Comparison of ENCODE assay signal across 8 cellular contexts in the genomic region with DNA sequence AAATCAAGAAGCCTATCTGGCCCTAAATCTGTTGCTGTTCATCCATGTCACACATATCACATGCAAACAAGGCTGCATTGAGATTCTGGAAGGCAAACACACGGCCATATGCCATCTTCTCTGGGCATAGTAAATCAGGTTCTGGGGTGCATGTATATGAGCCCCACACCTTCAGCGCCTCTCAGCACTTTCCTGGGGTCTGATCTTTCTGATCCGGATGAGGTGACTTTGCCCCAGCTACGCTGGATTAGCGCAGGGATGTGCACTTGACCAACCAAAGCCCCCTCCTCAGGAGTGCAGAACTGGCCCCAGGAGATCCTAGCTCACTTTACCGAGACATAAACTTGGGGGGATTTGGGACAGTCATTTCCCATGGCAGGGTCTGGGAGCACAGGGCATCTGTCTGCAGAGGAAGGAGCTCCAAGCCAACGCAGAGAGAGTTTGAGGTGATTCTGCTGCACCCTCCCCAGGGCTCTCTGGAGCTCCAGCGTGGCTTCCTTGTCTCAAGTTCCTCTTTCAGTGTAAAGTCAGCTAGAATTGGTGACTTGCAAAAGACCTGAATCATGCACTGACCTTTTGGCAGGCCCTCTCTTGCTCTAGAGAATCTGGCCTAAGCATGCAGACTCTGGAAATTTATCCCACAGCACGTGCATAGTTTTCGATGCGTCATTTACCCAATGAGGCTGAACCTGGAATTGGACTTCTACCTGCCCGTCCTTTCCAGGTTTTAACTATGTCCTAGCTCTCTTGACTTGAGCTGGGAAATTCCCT.
DNase-seq lines count a peak whose midpoint lies in the region; ATAC-seq, FAIRE-seq and TF ChIP-seq lines count a peak whose summit lies in the region.

No MANE protein-coding gene starts in this region.

- TF ChIP-seq CTCF in cardiac fibroblast (IDR thresholded peaks at IDR 0.05; ENCODE audit: low read depth, low read length): no peak

- ATAC-seq in activated T-cell treated with anti-CD3 and anti-CD28 coated beads, Interleukin-2, amount 50 U/mL, for 72 hours (replicated peaks in 1 of 2): no peak

- H3K27me3 Mint-ChIP-seq in activated T-cell treated with anti-CD3 and anti-CD28 coated beads, Interleukin-2, amount 50 U/mL, for 72 hours (ENCODE audit: low read depth): peaks cover 15% of the 10 kb centered on the region

- H3K9me3 Mint-ChIP-seq in activated T-cell treated with anti-CD3 and anti-CD28 coated beads, Interleukin-2, amount 50 U/mL, for 72 hours: no peaks in the 10 kb centered on the region

- DNase-seq in activated T-cell treated with anti-CD3 and anti-CD28 coated beads, Interleukin-2, amount 50 U/mL, for 1 hour: peak; percentile 20
- DNase-seq in activated T-cell treated with anti-CD3 and anti-CD28 coated beads, Interleukin-2, amount 50 U/mL, for 72 hours: no peak
- peak; percentile 99 for DNase-seq in MV-4-11 (lab: John Stamatoyannopoulos, UW)
- DNase-seq in cardiac fibroblast (ENCODE audit: low read depth in 2 of 2): peak; percentile 43 to 52
- peak; percentile 45 for DNase-seq in mesenteric fat pad (ENCODE audit: low spot score)
- DNase-seq in NCI-H187 (lab: John Stamatoyannopoulos, UW): no peak
- DNase-seq in HTR-8/SVneo (ENCODE audit: insufficient read length, low spot score): no peak
- DNase-seq in DMS114 treated with DMSO at 0.1 percent for 48 hours (lab: John Stamatoyannopoulos, UW; ENCODE audit: unreplicated experiment): no peak

- H3K4me1 Mint-ChIP-seq in activated T-cell treated with anti-CD3 and anti-CD28 coated beads, Interleukin-2, amount 50 U/mL, for 72 hours (ENCODE audit: low read depth): peaks cover 81% of the 10 kb centered on the region

- no peak overlapping the region for H3K4me3 ChIP-seq in cardiac fibroblast (replicated peaks in 1 of 2; ENCODE audit: low read depth in 2 of 2, low read length in 2 of 2)

- H3K36me3 Mint-ChIP-seq in activated T-cell treated with anti-CD3 and anti-CD28 coated beads, Interleukin-2, amount 50 U/mL, for 72 hours (ENCODE audit: insufficient read depth in 2 of 2): no peaks in the 10 kb centered on the region

- peak overlapping the region in 1 of 2 donors; percentile 63 for H3K4me3 Mint-ChIP-seq in activated T-cell treated with anti-CD3 and anti-CD28 coated beads, Interleukin-2, amount 50 U/mL, for 72 hours

- no peak overlapping the region for H3K27ac Mint-ChIP-seq in activated T-cell treated with anti-CD3 and anti-CD28 coated beads, Interleukin-2, amount 50 U/mL, for 72 hours

- no peak for FAIRE-seq in HTR-8/SVneo (lab: Jason Lieb, UNC)

Comparison
In these comparisons a context has a peak if more than half of its experiments do, and no peak if none do; other contexts are left out.
1. DNase-seq: peak in activated T-cell treated with anti-CD3 and anti-CD28 coated beads, Interleukin-2, amount 50 U/mL, for 1 hour (single experiment), MV-4-11 (single experiment), cardiac fibroblast (2 of 2) and mesenteric fat pad (single experiment); none in activated T-cell treated with anti-CD3 and anti-CD28 coated beads, Interleukin-2, amount 50 U/mL, for 72 hours (0 of 2), NCI-H187 (0 of 2), HTR-8/SVneo (single experiment) and DMS114 treated with DMSO at 0.1 percent for 48 hours (single experiment).